Comparison of ENCODE assay signal across 1 cellular context in the genomic region with DNA sequence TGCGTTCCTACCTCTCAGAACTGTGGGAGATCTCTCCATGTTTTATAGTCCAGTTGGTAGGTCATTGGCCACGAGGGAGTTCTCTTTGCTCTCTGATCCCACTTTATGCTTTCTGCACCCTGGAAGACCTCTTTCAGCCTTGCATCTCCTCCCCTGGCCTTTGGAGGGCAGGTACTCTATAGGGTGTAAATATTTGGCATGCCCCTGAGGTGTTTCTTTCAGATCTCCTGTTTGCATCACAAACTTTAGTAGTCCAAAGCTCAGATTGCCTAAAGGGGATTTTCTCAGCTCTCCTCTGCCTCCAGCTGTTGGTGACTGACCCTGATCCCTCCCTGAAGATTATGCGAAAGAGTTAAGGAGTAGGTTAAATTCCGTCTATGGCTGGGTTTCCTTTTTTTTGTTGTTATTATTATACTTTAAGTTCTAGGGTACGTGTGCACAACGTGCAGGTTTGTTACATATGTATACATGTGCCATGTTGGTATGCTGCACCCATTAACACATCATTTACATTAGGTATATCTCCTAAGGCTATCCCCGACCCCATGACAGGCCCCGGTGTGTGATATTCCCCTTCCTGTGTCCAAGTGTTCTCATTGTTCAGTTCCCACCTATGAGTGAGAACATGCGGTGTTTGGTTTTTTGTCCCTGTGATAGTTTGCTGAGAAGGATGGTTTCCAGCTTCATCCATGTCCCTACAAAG.
TF ChIP-seq lines count a peak whose summit lies in the region.
"Not testable (repeated sequence)": the region's sequence is repeated elsewhere in the genome, so short reads cannot be mapped to it uniquely, and the experiment has no call there.

No MANE protein-coding gene starts in this region.

TF ChIP-seq in HepG2, 621 proteins besides CTCF, POLR2A, EP300 and RAD21 (continued from another document and continues in another):
- TF ChIP-seq ZBTB20 (CRISPR knock-in tag; IDR thresholded peaks at IDR 0.05; ENCODE audit: borderline replicate concordance, low read depth) (peak; percentile 97), SOX6 (CRISPR knock-in tag; IDR thresholded peaks at IDR 0.05) (peak; percentile 89), CREB1 (CRISPR knock-in tag; IDR thresholded peaks at IDR 0.05) (peak; percentile 59; the same call in 1 of the 2 replicates), NCOR1 (IDR thresholded peaks at IDR 0.05; ENCODE audit: borderline replicate concordance, low read length) (peak; percentile 87), NAIF1 (CRISPR knock-in tag; IDR thresholded peaks at IDR 0.05; ENCODE audit: borderline replicate concordance) (0 out of 2 replicates have a peak, but pooled peaks have one; percentile 29), PITX1 (CRISPR knock-in tag; IDR thresholded peaks at IDR 0.05) (peak; percentile 95), MAX (IDR thresholded peaks at IDR 0.05) (peak; percentile 67), ATF4 (CRISPR knock-in tag; IDR thresholded peaks at IDR 0.05) (peak in 1 of 2 experiments; percentile 59; a peak in 2 of 4 replicates), CEBPG (CRISPR knock-in tag; IDR thresholded peaks at IDR 0.05) (peak; percentile 88), ARNTL (CRISPR knock-in tag; IDR thresholded peaks at IDR 0.05) (peak; percentile 64; the same call in 1 of the 2 replicates), RARA (CRISPR knock-in tag; IDR thresholded peaks at IDR 0.05) (peak; percentile 81), ZNF670 (CRISPR knock-in tag; IDR thresholded peaks at IDR 0.05; ENCODE audit: borderline replicate concordance) (0 out of 2 replicates have a peak, but pooled peaks have one; percentile 70), NR2F2 (IDR thresholded peaks at IDR 0.05; ENCODE audit: borderline replicate concordance, low read depth) (peak; percentile 91), KDM3A (CRISPR knock-in tag; IDR thresholded peaks at IDR 0.05; ENCODE audit: low read depth) (peak; percentile 71), ARID5B (CRISPR knock-in tag; IDR thresholded peaks at IDR 0.05) (peak; percentile 92), GATAD2A (CRISPR knock-in tag; IDR thresholded peaks at IDR 0.05) (peak; percentile 90), SALL1 (CRISPR knock-in tag; IDR thresholded peaks at IDR 0.05) (peak; percentile 78), TARDBP (CRISPR knock-in tag; IDR thresholded peaks at IDR 0.05) (peak; percentile 83), ZMYM4 (CRISPR knock-in tag; IDR thresholded peaks at IDR 0.05) (peak; percentile 93), ELF3 (CRISPR knock-in tag; IDR thresholded peaks at IDR 0.05) (peak; percentile 34; the same call in 1 of the 2 replicates), LCORL (IDR thresholded peaks at IDR 0.05) (peak; percentile 80), LCORL (CRISPR knock-in tag; IDR thresholded peaks at IDR 0.05) (peak; percentile 96), SIX4 (CRISPR knock-in tag; IDR thresholded peaks at IDR 0.05) (peak; percentile 50; the same call in 1 of the 2 replicates), ZBTB34 (CRISPR knock-in tag; IDR thresholded peaks at IDR 0.05) (peak; percentile 62; the same call in 1 of the 2 replicates), HMG20B (CRISPR knock-in tag; conservative IDR thresholded peaks at IDR 0.05) (peak; percentile 87), KLF16 (CRISPR knock-in tag; IDR thresholded peaks at IDR 0.05) (0 out of 4 replicates have a peak, but pooled peaks of 1 of the 2 experiments have one; percentile 64), ZNF878 (CRISPR knock-in tag; IDR thresholded peaks at IDR 0.05) (0 out of 2 replicates have a peak, but pooled peaks have one; percentile 60), FOXA1 (CRISPR knock-in tag; IDR thresholded peaks at IDR 0.05) (peak; percentile 69), CEBPB (IDR thresholded peaks at IDR 0.05; ENCODE audit: borderline replicate concordance, low read depth, low read length) (peak; percentile 88), ZNF44 (CRISPR knock-in tag; IDR thresholded peaks at IDR 0.05) (0 out of 2 replicates have a peak, but pooled peaks have one; percentile 21), FOXK1 (CRISPR knock-in tag; IDR thresholded peaks at IDR 0.05; ENCODE audit: borderline replicate concordance, low read depth) (peak; percentile 70; the same call in 1 of the 2 replicates), ZNF644 (CRISPR knock-in tag; IDR thresholded peaks at IDR 0.05; ENCODE audit: low read depth) (peak; percentile 46; the same call in 1 of the 2 replicates), PHF21A (CRISPR knock-in tag; IDR thresholded peaks at IDR 0.05) (peak; percentile 85), ESRRA (CRISPR knock-in tag; IDR thresholded peaks at IDR 0.05; ENCODE audit: low read depth) (peak; percentile 77), ETV5 (CRISPR knock-in tag; IDR thresholded peaks at IDR 0.05; ENCODE audit: borderline replicate concordance) (peak; percentile 71; the same call in 1 of the 2 replicates), HNF4A (CRISPR knock-in tag; IDR thresholded peaks at IDR 0.05) (peak; percentile 98), HDAC2 (CRISPR knock-in tag; IDR thresholded peaks at IDR 0.05) (peak; percentile 94), ZMYM3 (CRISPR knock-in tag; IDR thresholded peaks at IDR 0.05) (peak; percentile 44; the same call in 1 of the 2 replicates), MEF2D (CRISPR knock-in tag; IDR thresholded peaks at IDR 0.05) (0 out of 2 replicates have a peak, but pooled peaks have one; percentile 38), REPIN1 (CRISPR knock-in tag; IDR thresholded peaks at IDR 0.05; ENCODE audit: borderline replicate concordance, low read depth) (peak; percentile 67; the same call in 1 of the 2 replicates), BCL6 (CRISPR knock-in tag; IDR thresholded peaks at IDR 0.05) (peak; percentile 91), NCOA1 (CRISPR knock-in tag; IDR thresholded peaks at IDR 0.05) (peak; percentile 73; the same call in 1 of the 2 replicates)
- not testable (repeated sequence) for TF ChIP-seq SOX6, CREB1, FOXA1 (IDR thresholded peaks at IDR 0.05)
- TF ChIP-seq, protein P1, sequence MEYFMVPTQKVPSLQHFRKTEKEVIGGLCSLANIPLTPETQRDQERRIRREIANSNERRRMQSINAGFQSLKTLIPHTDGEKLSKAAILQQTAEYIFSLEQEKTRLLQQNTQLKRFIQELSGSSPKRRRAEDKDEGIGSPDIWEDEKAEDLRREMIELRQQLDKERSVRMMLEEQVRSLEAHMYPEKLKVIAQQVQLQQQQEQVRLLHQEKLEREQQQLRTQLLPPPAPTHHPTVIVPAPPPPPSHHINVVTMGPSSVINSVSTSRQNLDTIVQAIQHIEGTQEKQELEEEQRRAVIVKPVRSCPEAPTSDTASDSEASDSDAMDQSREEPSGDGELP (IDR thresholded peaks at IDR 0.05; ENCODE audit: borderline replicate concordance, low read depth), result peak; percentile 87
- TF ChIP-seq, protein P2, sequence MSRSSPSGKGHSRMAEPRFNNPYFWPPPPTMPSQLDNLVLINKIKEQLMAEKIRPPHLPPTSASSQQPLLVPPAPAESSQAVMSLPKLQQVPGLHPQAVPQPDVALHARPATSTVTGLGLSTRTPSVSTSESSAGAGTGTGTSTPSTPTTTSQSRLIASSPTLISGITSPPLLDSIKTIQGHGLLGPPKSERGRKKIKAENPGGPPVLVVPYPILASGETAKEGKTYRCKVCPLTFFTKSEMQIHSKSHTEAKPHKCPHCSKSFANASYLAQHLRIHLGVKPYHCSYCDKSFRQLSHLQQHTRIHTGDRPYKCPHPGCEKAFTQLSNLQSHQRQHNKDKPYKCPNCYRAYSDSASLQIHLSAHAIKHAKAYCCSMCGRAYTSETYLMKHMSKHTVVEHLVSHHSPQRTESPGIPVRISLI (CRISPR knock-in tag; IDR thresholded peaks at IDR 0.05; ENCODE audit: borderline replicate concordance), result peak; percentile 58; the same call in 1 of the 2 replicates
- TF ChIP-seq, protein P3, sequence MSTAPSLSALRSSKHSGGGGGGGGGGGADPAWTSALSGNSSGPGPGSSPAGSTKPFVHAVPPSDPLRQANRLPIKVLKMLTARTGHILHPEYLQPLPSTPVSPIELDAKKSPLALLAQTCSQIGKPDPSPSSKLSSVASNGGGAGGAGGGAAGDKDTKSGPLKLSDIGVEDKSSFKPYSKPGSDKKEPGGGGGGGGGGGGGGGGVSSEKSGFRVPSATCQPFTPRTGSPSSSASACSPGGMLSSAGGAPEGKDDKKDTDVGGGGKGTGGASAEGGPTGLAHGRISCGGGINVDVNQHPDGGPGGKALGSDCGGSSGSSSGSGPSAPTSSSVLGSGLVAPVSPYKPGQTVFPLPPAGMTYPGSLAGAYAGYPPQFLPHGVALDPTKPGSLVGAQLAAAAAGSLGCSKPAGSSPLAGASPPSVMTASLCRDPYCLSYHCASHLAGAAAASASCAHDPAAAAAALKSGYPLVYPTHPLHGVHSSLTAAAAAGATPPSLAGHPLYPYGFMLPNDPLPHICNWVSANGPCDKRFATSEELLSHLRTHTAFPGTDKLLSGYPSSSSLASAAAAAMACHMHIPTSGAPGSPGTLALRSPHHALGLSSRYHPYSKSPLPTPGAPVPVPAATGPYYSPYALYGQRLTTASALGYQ (CRISPR knock-in tag; IDR thresholded peaks at IDR 0.05), result peak; percentile 76; the same call in 1 of the 2 replicates
- TF ChIP-seq, protein P4, sequence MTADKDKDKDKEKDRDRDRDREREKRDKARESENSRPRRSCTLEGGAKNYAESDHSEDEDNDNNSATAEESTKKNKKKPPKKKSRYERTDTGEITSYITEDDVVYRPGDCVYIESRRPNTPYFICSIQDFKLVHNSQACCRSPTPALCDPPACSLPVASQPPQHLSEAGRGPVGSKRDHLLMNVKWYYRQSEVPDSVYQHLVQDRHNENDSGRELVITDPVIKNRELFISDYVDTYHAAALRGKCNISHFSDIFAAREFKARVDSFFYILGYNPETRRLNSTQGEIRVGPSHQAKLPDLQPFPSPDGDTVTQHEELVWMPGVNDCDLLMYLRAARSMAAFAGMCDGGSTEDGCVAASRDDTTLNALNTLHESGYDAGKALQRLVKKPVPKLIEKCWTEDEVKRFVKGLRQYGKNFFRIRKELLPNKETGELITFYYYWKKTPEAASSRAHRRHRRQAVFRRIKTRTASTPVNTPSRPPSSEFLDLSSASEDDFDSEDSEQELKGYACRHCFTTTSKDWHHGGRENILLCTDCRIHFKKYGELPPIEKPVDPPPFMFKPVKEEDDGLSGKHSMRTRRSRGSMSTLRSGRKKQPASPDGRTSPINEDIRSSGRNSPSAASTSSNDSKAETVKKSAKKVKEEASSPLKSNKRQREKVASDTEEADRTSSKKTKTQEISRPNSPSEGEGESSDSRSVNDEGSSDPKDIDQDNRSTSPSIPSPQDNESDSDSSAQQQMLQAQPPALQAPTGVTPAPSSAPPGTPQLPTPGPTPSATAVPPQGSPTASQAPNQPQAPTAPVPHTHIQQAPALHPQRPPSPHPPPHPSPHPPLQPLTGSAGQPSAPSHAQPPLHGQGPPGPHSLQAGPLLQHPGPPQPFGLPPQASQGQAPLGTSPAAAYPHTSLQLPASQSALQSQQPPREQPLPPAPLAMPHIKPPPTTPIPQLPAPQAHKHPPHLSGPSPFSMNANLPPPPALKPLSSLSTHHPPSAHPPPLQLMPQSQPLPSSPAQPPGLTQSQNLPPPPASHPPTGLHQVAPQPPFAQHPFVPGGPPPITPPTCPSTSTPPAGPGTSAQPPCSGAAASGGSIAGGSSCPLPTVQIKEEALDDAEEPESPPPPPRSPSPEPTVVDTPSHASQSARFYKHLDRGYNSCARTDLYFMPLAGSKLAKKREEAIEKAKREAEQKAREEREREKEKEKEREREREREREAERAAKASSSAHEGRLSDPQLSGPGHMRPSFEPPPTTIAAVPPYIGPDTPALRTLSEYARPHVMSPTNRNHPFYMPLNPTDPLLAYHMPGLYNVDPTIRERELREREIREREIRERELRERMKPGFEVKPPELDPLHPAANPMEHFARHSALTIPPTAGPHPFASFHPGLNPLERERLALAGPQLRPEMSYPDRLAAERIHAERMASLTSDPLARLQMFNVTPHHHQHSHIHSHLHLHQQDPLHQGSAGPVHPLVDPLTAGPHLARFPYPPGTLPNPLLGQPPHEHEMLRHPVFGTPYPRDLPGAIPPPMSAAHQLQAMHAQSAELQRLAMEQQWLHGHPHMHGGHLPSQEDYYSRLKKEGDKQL (CRISPR knock-in tag; IDR thresholded peaks at IDR 0.05; ENCODE audit: low read depth), result peak; percentile 87
